12 cellular contexts compared by ENCODE assay signal in the genomic region with DNA sequence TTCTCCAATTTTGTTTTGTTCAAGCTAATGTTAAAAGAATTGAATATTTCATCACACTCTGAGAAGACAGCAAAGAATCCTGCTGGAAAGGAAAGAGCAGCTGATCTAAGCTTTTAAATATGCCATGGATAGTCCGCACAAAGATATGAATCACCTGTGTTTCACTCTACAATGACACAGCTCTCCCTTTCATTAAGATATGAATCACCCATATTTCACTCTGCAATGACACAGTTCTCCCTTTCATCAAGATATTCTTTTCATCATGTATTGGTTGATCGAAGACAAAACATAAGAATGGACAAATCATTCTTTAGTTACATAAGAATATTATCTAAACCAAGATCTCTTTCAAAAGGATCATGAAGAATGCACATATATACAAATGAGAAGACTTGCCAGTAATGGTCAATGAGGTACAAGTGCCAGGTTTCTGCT.
DNase-seq lines count a peak whose midpoint lies in the region; ATAC-seq and TF ChIP-seq lines count a peak whose summit lies in the region.
"Had no signal": no experiment of that assay in that cellular context is flagged by ENCODE, and none has a peak within 500 bp of the region (broad histone marks: within the 10 kb centered on the region; RNA-seq: fewer than 3 reads in every experiment).

No MANE protein-coding gene starts in this region.

- intact Hi-C loops in MCF 10A (cut with micrococcal nuclease), result loop anchor here (1.0 kb wide), 1 partner anchor 22 kb away; no protein-coding TSS in a partner anchor
- intact Hi-C loops in breast epithelium (cut with DNase I; ENCODE audit: low total_unique reads), result no loop called here
- intact Hi-C loops in cardiac septum (cut with DNase I), result no loop called here

- H3K4me3 ChIP-seq in breast epithelium, result no peak overlapping the region

- TF ChIP-seq CTCF in MCF 10A (IDR thresholded peaks at IDR 0.05; ENCODE audit: unreplicated experiment) (no peak), breast epithelium (IDR thresholded peaks at IDR 0.05) (no peak)

- H3K4me1 ChIP-seq in breast epithelium, result no peaks in the 10 kb centered on the region

- ATAC-seq in SK-N-SH treated with all-trans-retinoic acid at 6 μM for 48 hours (peak; percentile 76), GM19023 (IDR thresholded peaks at IDR 0.05; ENCODE audit: unreplicated experiment) (no peak), GM19035 (IDR thresholded peaks at IDR 0.05; ENCODE audit: unreplicated experiment) (no peak)

- CTCF ChIA-PET in MCF 10A (lab: Yijun Ruan, JAX), result interaction anchor here (0.5 to 1.4 kb wide), 4 partner anchors 139 to 987 kb away, joined by 3 to 5 read pairs (median 4); no protein-coding TSS in a partner anchor

- no peaks in the 10 kb centered on the region for H3K36me3 Mint-ChIP-seq in MCF 10A (ENCODE audit: insufficient read depth, unreplicated experiment)

- no TSS peak for BruUV-seq in MCF 10A (replicated peaks; lab: Mats Ljungman, UMichigan)

- H3K4me3 Mint-ChIP-seq in MCF 10A (ENCODE audit: unreplicated experiment), result no peak overlapping the region
- H3K4me3 Mint-ChIP-seq: stimulated activated naive CD8-positive, alpha-beta T cell treated with anti-CD3 and anti-CD28 coated beads, Interleukin-15, Interleukin-2, amounts not matched to agents 100 ng/mL and 50 ng/mL, for 24 hours had no signal

- H3K27me3 ChIP-seq in breast epithelium, result no peaks in the 10 kb centered on the region

- H3K9me3 ChIP-seq in breast epithelium, result no peaks in the 10 kb centered on the region

- peak overlapping the region; percentile 66 for H3K27ac Mint-ChIP-seq in MCF 10A (ENCODE audit: low read depth, unreplicated experiment)
- H3K27ac Mint-ChIP-seq: stimulated activated naive CD8-positive, alpha-beta T cell treated with anti-CD3 and anti-CD28 coated beads, Interleukin-15, Interleukin-2, amounts not matched to agents 100 ng/mL and 50 ng/mL, for 24 hours had no signal

- H3K36me3 ChIP-seq in breast epithelium, result no peaks in the 10 kb centered on the region

- TF ChIP-seq POLR2A in breast epithelium (IDR thresholded peaks at IDR 0.05), result no peak

- POLR2A ChIA-PET in MCF 10A (lab: Yijun Ruan, JAX), result interaction anchor here (0.7 to 3.1 kb wide), 15 partner anchors 9 to 869 kb away, joined by 3 to 14 read pairs (median 4); no protein-coding TSS in a partner anchor

- no peak overlapping the region for H3K27ac ChIP-seq in breast epithelium
- H3K27ac ChIP-seq: C4-2B had no signal

- peaks cover 39% of the 10 kb centered on the region for H3K4me1 Mint-ChIP-seq in MCF 10A (ENCODE audit: insufficient read depth, unreplicated experiment)

- H3K9me3 Mint-ChIP-seq in MCF 10A (ENCODE audit: unreplicated experiment), result no peaks in the 10 kb centered on the region
- H3K9me3 Mint-ChIP-seq: stimulated activated naive CD8-positive, alpha-beta T cell treated with anti-CD3 and anti-CD28 coated beads, Interleukin-15, Interleukin-2, amounts not matched to agents 100 ng/mL and 50 ng/mL, for 24 hours had no signal

- DNase-seq in MCF 10A (ENCODE audit: unreplicated experiment), result peak; percentile 89
- DNase-seq in breast epithelium (ENCODE audit: low spot score in 2 of 2), result no peak
- DNase-seq in fibroblast of peridontal ligament (ENCODE audit: extremely low read depth), result peak; percentile 82
- peak; percentile 76 for DNase-seq in stromal cell of bone marrow (ENCODE audit: low read depth)
- no peak for DNase-seq in cardiac septum (ENCODE audit: low spot score)
- DNase-seq: cerebellar nuclear complex, SHP77 treated with DMSO at 0.1 percent for 48 hours had no signal

- H3K27me3 Mint-ChIP-seq in MCF 10A (ENCODE audit: insufficient read depth, unreplicated experiment), result no peaks in the 10 kb centered on the region
- H3K27me3 Mint-ChIP-seq: stimulated activated naive CD8-positive, alpha-beta T cell treated with anti-CD3 and anti-CD28 coated beads, Interleukin-15, Interleukin-2, amounts not matched to agents 100 ng/mL and 50 ng/mL, for 24 hours had no signal

TF ChIP-seq in SK-N-SH treated with all-trans-retinoic acid at 6 μM for 48 hours, 23 proteins besides CTCF, POLR2A, EP300 and RAD21:
- TF ChIP-seq ZNF70 (CRISPR knock-in tag; IDR thresholded peaks at IDR 0.05), result no peak
- TF ChIP-seq, protein P1, sequence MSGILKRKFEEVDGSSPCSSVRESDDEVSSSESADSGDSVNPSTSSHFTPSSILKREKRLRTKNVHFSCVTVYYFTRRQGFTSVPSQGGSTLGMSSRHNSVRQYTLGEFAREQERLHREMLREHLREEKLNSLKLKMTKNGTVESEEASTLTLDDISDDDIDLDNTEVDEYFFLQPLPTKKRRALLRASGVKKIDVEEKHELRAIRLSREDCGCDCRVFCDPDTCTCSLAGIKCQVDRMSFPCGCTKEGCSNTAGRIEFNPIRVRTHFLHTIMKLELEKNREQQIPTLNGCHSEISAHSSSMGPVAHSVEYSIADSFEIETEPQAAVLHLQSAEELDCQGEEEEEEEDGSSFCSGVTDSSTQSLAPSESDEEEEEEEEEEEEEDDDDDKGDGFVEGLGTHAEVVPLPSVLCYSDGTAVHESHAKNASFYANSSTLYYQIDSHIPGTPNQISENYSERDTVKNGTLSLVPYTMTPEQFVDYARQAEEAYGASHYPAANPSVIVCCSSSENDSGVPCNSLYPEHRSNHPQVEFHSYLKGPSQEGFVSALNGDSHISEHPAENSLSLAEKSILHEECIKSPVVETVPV (CRISPR knock-in tag; IDR thresholded peaks at IDR 0.05), result no peak
- TF ChIP-seq TCF4 (CRISPR knock-in tag; IDR thresholded peaks at IDR 0.05; ENCODE audit: borderline replicate concordance), result no peak
- TF ChIP-seq OSR1 (CRISPR knock-in tag; IDR thresholded peaks at IDR 0.05), result no peak
- TF ChIP-seq ZC3H10 (CRISPR knock-in tag; IDR thresholded peaks at IDR 0.05), result peak; percentile 30; the same call in 1 of the 2 replicates
- TF ChIP-seq TOX (CRISPR knock-in tag; IDR thresholded peaks at IDR 0.05; ENCODE audit: borderline replicate concordance), result peak; percentile 91; the same call in 1 of the 2 replicates

Comparison
In these comparisons a context has a peak if more than half of its experiments do, and no peak if none do; other contexts are left out.
1. DNase-seq: peak in MCF 10A (single experiment), fibroblast of peridontal ligament (single experiment) and stromal cell of bone marrow (single experiment); none in breast epithelium (0 of 2) and cardiac septum (single experiment).